Comparison of ENCODE assay signal across 18 cellular contexts in genomic region chr14:99242238-99242637, GRCh38. TPM values are rescaled to one million over a fixed set of nuclear protein-coding genes. Genes with fewer than 3 reads are reported as not detected.
A peak's percentile ranks its signal among the peaks of the same experiment; 100 is the strongest.
DNase-seq lines count a peak whose midpoint lies in the region; ATAC-seq, FAIRE-seq and TF ChIP-seq lines count a peak whose summit lies in the region.
"Had no signal": no experiment of that assay in that cellular context is flagged by ENCODE, and none has a peak within 500 bp of the region (broad histone marks: within the 10 kb centered on the region; RNA-seq: fewer than 3 reads in every experiment).

No MANE protein-coding gene starts in this region.

- no peak overlapping the region for H4K5ac ChIP-seq in H9 (ENCODE audit: insufficient read length, low read depth, low read length)

- H3K36me3 Mint-ChIP-seq in H9 (ENCODE audit: insufficient read depth in 1 of 3, low read depth in 3 of 3) (no peaks in the 10 kb centered on the region), brain (peaks cover 8% of the 10 kb centered on the region), natural killer cell (no peaks in the 10 kb centered on the region)

- peak overlapping the region; percentile 11 to 75 (median 52); a peak in 21 of 22 replicates for H3K4me2 ChIP-seq in BLaER1 treated with 17β-estradiol and CSF1 and Interleukin-3, amounts not matched to agents 10 nM and 100 nM
- H3K4me2 ChIP-seq in H9 (ENCODE audit: insufficient read depth, insufficient read length, low read length): peak overlapping the region; percentile 0

- peaks cover 34 to 91% (median 69%) of the 10 kb centered on the region in 10 experiments; a peak in 19 of 20 replicates for H3K4me1 ChIP-seq in BLaER1 treated with 17β-estradiol and CSF1 and Interleukin-3, amounts not matched to agents 10 nM and 100 nM
- H3K4me1 ChIP-seq in H9 (ENCODE audit: insufficient read depth, low read length): peaks cover 26% of the 10 kb centered on the region
- H3K4me1 ChIP-seq in kidney (ENCODE audit: control insufficient read depth in 1 of 2, insufficient read depth in 1 of 2, low read depth in 1 of 2, low read length in 2 of 2): peaks cover 0 to 2% of the 10 kb centered on the region in 2 donors

- H3K14ac ChIP-seq in H9 (ENCODE audit: insufficient read depth, low read length): no peak overlapping the region

- no peak overlapping the region for H2BK20ac ChIP-seq in H9 (ENCODE audit: low read depth, low read length, poor library complexity, severe bottlenecking)

- no peak overlapping the region for H2BK12ac ChIP-seq in H9 (ENCODE audit: insufficient read length, low read depth, low read length)

- H3K9ac ChIP-seq in BLaER1 treated with 17β-estradiol and CSF1 and Interleukin-3, amounts not matched to agents 10 nM and 100 nM: peak overlapping the region in 4 of 11 experiments; percentile 9 to 53 (median 32); a peak in 4 of 22 replicates
- no peak overlapping the region for H3K9ac ChIP-seq in H9 (ENCODE audit: extremely low read depth, insufficient read length, low read length)
- no peak overlapping the region for H3K9ac ChIP-seq in kidney (ENCODE audit: low read length in 2 of 2)

- ATAC-seq in natural killer cell (no peak), GM19463 (IDR thresholded peaks at IDR 0.05; ENCODE audit: unreplicated experiment) (no peak)
- ATAC-seq: gastroesophageal sphincter had no signal

- H3K23ac ChIP-seq in H9 (ENCODE audit: insufficient read length, low read depth, low read length): no peak overlapping the region

- H3K4me1 Mint-ChIP-seq in H9: peaks cover 64 to 79% of the 10 kb centered on the region in 2 experiments
- peaks cover 90% of the 10 kb centered on the region for H3K4me1 Mint-ChIP-seq in brain
- peaks cover 85 to 88% of the 10 kb centered on the region in 2 donors for H3K4me1 Mint-ChIP-seq in natural killer cell
- H3K4me1 Mint-ChIP-seq: B cell had no signal

- TF ChIP-seq CTCF in H9 (conservative IDR thresholded peaks at IDR 0.05) (no peak), brain (conservative IDR thresholded peaks at IDR 0.05) (no peak), natural killer cell (IDR thresholded peaks at IDR 0.05) (no peak), kidney (IDR thresholded peaks at IDR 0.05; ENCODE audit: borderline replicate concordance, extremely low read depth, insufficient read depth) (no peak)

- peaks cover 26 to 35% (median 31%) of the 10 kb centered on the region in 11 experiments for H3K27me3 ChIP-seq in BLaER1 treated with 17β-estradiol and CSF1 and Interleukin-3, amounts not matched to agents 10 nM and 100 nM
- no peaks in the 10 kb centered on the region for H3K27me3 ChIP-seq in H9 (ENCODE audit: insufficient read depth, low read length)
- H3K27me3 ChIP-seq: ovary had no signal

- H3K4ac ChIP-seq in H9 (ENCODE audit: low read depth, low read length): no peak overlapping the region

- peak overlapping the region in 7 of 11 experiments; percentile 34 to 67 (median 58); a peak in 12 of 22 replicates for H3K27ac ChIP-seq in BLaER1 treated with 17β-estradiol and CSF1 and Interleukin-3, amounts not matched to agents 10 nM and 100 nM
- H3K27ac ChIP-seq in H9 (ENCODE audit: insufficient read length, low read depth, low read length) (no peak overlapping the region), kidney (ENCODE audit: low read depth in 2 of 2, low read length in 2 of 2) (no peak overlapping the region)
- H3K27ac ChIP-seq: gastroesophageal sphincter, ovary, thoracic aorta had no signal

- peaks cover 0 to 8% (median 0%) of the 10 kb centered on the region in 11 experiments; a peak in 3 of 22 replicates for H3K36me3 ChIP-seq in BLaER1 treated with 17β-estradiol and CSF1 and Interleukin-3, amounts not matched to agents 10 nM and 100 nM
- no peaks in the 10 kb centered on the region for H3K36me3 ChIP-seq in kidney (ENCODE audit: control insufficient read depth in 1 of 2, insufficient read depth in 2 of 2, low read length in 2 of 2)
- H3K36me3 ChIP-seq: gastroesophageal sphincter, ovary, thoracic aorta had no signal

- H2AK5ac ChIP-seq in H9 (ENCODE audit: insufficient read length, low read length): no peak overlapping the region

- WGBS in H9 (ENCODE audit: extremely low coverage, insufficient read length, low lambda C conversion rate): no CpG with 5 or more reads among the region's 11 CpGs

- no peaks in the 10 kb centered on the region for H3K79me1 ChIP-seq in H9 (ENCODE audit: insufficient read depth, low read depth, low read length, poor library complexity, severe bottlenecking)

- peak overlapping the region in 1 of 2 experiments; percentile 31; a peak in 2 of 5 replicates for H3K4me3 Mint-ChIP-seq in H9
- H3K4me3 Mint-ChIP-seq in brain: peak overlapping the region in 4 of 5 experiments; percentile 34 to 73 (median 68)
- H3K4me3 Mint-ChIP-seq in natural killer cell: no peak overlapping the region
- H3K4me3 Mint-ChIP-seq: B cell, HFFc6 had no signal

- H4K91ac ChIP-seq in H9 (ENCODE audit: insufficient read length, low read depth, low read length): no peak overlapping the region

- H3K4me3 ChIP-seq in BLaER1 treated with 17β-estradiol and CSF1 and Interleukin-3, amounts not matched to agents 10 nM and 100 nM: no peak overlapping the region
- H3K4me3 ChIP-seq in kidney (ENCODE audit: low read length in 2 of 2): no peak overlapping the region
- H3K4me3 ChIP-seq: gastroesophageal sphincter, ovary, thoracic aorta had no signal

- H3K23me2 ChIP-seq in H9 (ENCODE audit: insufficient read length, low read depth, low read length, poor library complexity, severe bottlenecking): peaks cover 22% of the 10 kb centered on the region

- no peaks in the 10 kb centered on the region; a peak in 1 of 5 replicates for H3K9me3 Mint-ChIP-seq in H9
- H3K9me3 Mint-ChIP-seq in brain: no peaks in the 10 kb centered on the region
- H3K9me3 Mint-ChIP-seq in natural killer cell: no peaks in the 10 kb centered on the region
- H3K9me3 Mint-ChIP-seq: HFFc6 had no signal

- H3K56ac ChIP-seq in H9 (ENCODE audit: insufficient read length, low read depth, low read length): no peak overlapping the region

- no peak for TF ChIP-seq POLR2A in GM12892 (IDR thresholded peaks at IDR 0.05; ENCODE audit: low read depth, low read length)

- no peaks in the 10 kb centered on the region for H3K9me3 ChIP-seq in BLaER1 treated with 17β-estradiol and CSF1 and Interleukin-3, amounts not matched to agents 10 nM and 100 nM (replicated peaks in 1 of 11)
- H3K9me3 ChIP-seq in H9 (ENCODE audit: control insufficient read depth, low read depth, low read length) (no peaks in the 10 kb centered on the region), kidney (ENCODE audit: control insufficient read depth in 1 of 2, low read length in 2 of 2) (no peaks in the 10 kb centered on the region)
- H3K9me3 ChIP-seq: ovary, thoracic aorta had no signal

- H3K27ac Mint-ChIP-seq in H9 (peak overlapping the region in 2 of 3 experiments; percentile 65 to 74; a peak in 3 of 7 replicates), brain (peak overlapping the region; percentile 73 to 90 (median 87)), natural killer cell (peak overlapping the region; percentile 85 to 96)
- H3K27ac Mint-ChIP-seq: B cell, HFFc6 had no signal

- no peak overlapping the region for H3T11ph ChIP-seq in H9 (ENCODE audit: low read length)

- H2AFZ ChIP-seq in H9 (ENCODE audit: low read length): no peak overlapping the region

- intact Hi-C loops in natural killer cell (cut with micrococcal nuclease): no loop called here
- intact Hi-C loops in kidney (cut with DNase I): no loop called here

- no peak overlapping the region for H2BK15ac ChIP-seq in H9 (ENCODE audit: low read depth, low read length)

- peaks cover 0 to 93% (median 11%) of the 10 kb centered on the region in 11 experiments; a peak in 13 of 22 replicates for H4K20me1 ChIP-seq in BLaER1 treated with 17β-estradiol and CSF1 and Interleukin-3, amounts not matched to agents 10 nM and 100 nM
- no peaks in the 10 kb centered on the region for H4K20me1 ChIP-seq in H9 (ENCODE audit: control insufficient read depth, insufficient read depth, insufficient read length)

- H3K79me2 ChIP-seq in H9 (ENCODE audit: insufficient read depth, low read length): no peaks in the 10 kb centered on the region; the same call in 1 of the 2 replicates

- no peak overlapping the region for H4K8ac ChIP-seq in H9 (replicated peaks; ENCODE audit: insufficient read length, low read depth, low read length)

- no peak for FAIRE-seq in GM12892 (lab: Jason Lieb, UNC)
- no peak for FAIRE-seq in kidney (lab: Jason Lieb, UNC)

- no peak overlapping the region for H2BK120ac ChIP-seq in H9 (ENCODE audit: low read depth, low read length, poor library complexity, severe bottlenecking)

- no peak overlapping the region for H3K18ac ChIP-seq in H9 (ENCODE audit: insufficient read length, low read depth, low read length)

- H3K27me3 Mint-ChIP-seq in H9 (ENCODE audit: low read depth) (no peaks in the 10 kb centered on the region; the same call in 1 of the 2 replicates), brain (no peaks in the 10 kb centered on the region), natural killer cell (ENCODE audit: low read depth in 2 of 2) (no peaks in the 10 kb centered on the region)

- H2BK5ac ChIP-seq in H9 (ENCODE audit: insufficient read length, low read length): no peak overlapping the region

- DNase-seq in H9 (no peak), natural killer cell (no peak), GM12892 (ENCODE audit: insufficient read length) (no peak), cortex of kidney (lab: John Stamatoyannopoulos, UW) (no peak), kidney (no peak)
- DNase-seq: activated CD8-positive, alpha-beta memory T cell treated with anti-CD3 and anti-CD28 coated beads for 24 hours; aorta; HFFc6; midbrain; MM.1S; ovary; T1000 had no signal

RNA-seq across cellular contexts. Expression of gene BCL11B, which starts 29.8 kb away (rescaled TPM):
- 4.9 and 5.1 TPM in 2 replicates for total RNA-seq in H9 (2021)
- polyA plus RNA-seq in brain (ENCODE audit: insufficient read depth, low read depth, low replicate concordance): 1.6 TPM
- total RNA-seq in natural killer cell: 10 to 100 TPM; 43.5 to 61.5 (median 56.2) TPM
- polyA plus RNA-seq in GM12892 (2012; ENCODE audit: missing spikeins): 0.11 TPM
- 3.3 TPM for total RNA-seq in kidney
- polyA plus RNA-seq in kidney (ENCODE audit: insufficient read depth, low read depth, low replicate concordance): 0.13 TPM

Comparison
In these comparisons a context has a peak if more than half of its experiments do, and no peak if none do; other contexts are left out.
1. H3K27ac ChIP-seq: peak in BLaER1 treated with 17β-estradiol and CSF1 and Interleukin-3, amounts not matched to agents 10 nM and 100 nM (7 of 11); none in H9 (single experiment) and kidney (0 of 2).
2. Peak in every context shown above with its lines, with median percentiles within 50 percentile points of each other: H3K27ac Mint-ChIP-seq.